11 cellular contexts compared by ENCODE assay signal in the genomic region with DNA sequence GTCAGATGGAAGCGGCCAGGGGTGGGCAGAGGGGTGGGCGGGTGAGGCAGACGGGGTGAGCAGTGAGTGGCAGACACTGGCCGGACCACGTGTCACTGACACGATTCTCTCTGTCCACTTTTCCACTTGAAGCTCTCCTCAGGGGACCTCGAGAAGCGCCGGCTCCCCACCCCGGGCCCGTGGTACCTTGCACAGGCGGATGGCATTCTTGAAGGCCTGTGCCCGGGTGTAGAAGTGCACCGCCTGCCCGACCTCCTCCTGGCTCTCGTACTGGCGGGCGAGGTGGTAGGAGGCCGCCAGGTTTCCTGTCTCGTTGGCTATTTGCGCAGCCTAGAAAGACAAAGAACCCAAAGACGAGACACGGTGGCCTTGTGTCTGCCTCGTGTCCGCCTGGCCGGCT. TPM values are rescaled to one million over a fixed set of nuclear protein-coding genes. Genes with fewer than 3 reads are reported as not detected.
"Had no signal": no experiment of that assay in that cellular context is flagged by ENCODE, and none has a peak within 500 bp of the region (broad histone marks: within the 10 kb centered on the region; RNA-seq: fewer than 3 reads in every experiment).

No MANE protein-coding gene starts in this region.

- H3K9me3 ChIP-seq: HAP-1 had no signal

- ATAC-seq: GM23338, HCT116 had no signal

- DNase-seq: GM23248, GOT3, H7, H9, HCEC 1CT, HFFc6 had no signal

- H3K4me3 ChIP-seq: GM23248, GM23338, HAP-1 had no signal

- H3K9me3 Mint-ChIP-seq: GM23338, H9, HFFc6 had no signal

- H3K27ac Mint-ChIP-seq: GM23338, H9, HFFc6 had no signal

- H3K36me3 ChIP-seq: HAP-1 had no signal

- H3K4me1 Mint-ChIP-seq: H9 had no signal

- H3K27ac ChIP-seq: GM23248 had no signal

- H3K4me1 ChIP-seq: HAP-1 had no signal

- H3K4me3 Mint-ChIP-seq: GM23338, H9, HFFc6 had no signal

RNA-seq across cellular contexts. Expression of gene TMEM204, which starts 9.1 kb away (rescaled TPM):
- total RNA-seq: H1, H4, H9 had no signal
- polyA plus RNA-seq: H1 had no signal

RNA-seq across cellular contexts. Expression of gene PTX4, which starts 35.6 kb away (rescaled TPM):
- total RNA-seq: GM23248, GM23338, H1, H4, H7, H9 had no signal
- polyA plus RNA-seq: GM23248, GM23338, H1 had no signal
